1 cellular context compared by ENCODE assay signal in genomic region chr2:127408004-127408806, GRCh38.
TF ChIP-seq lines count a peak whose summit lies in the region.

No MANE protein-coding gene starts in this region.

TF ChIP-seq in HepG2, 621 proteins besides CTCF, POLR2A, EP300 and RAD21 (continued from another document and continues in another):
- TF ChIP-seq E2F2 (CRISPR knock-in tag; IDR thresholded peaks at IDR 0.05; ENCODE audit: borderline replicate concordance) (no peak), ATF6 (CRISPR knock-in tag; conservative IDR thresholded peaks at IDR 0.05) (no peak), DRAP1 (CRISPR knock-in tag; IDR thresholded peaks at IDR 0.05) (peak; percentile 17; the same call in 1 of the 2 replicates), ASH2L (IDR thresholded peaks at IDR 0.05; ENCODE audit: insufficient read length, low read depth, low read length) (peak; percentile 70), PHB2 (IDR thresholded peaks at IDR 0.05; ENCODE audit: partially characterized antibody) (no peak), RBAK (CRISPR knock-in tag; IDR thresholded peaks at IDR 0.05) (no peak), ZNF512 (CRISPR knock-in tag; IDR thresholded peaks at IDR 0.05) (0 out of 2 replicates have a peak, but pooled peaks have one; percentile 76), ZNF329 (CRISPR knock-in tag; IDR thresholded peaks at IDR 0.05; ENCODE audit: low read depth) (no peak), PAWR (CRISPR knock-in tag; IDR thresholded peaks at IDR 0.05; ENCODE audit: borderline replicate concordance) (0 out of 2 replicates have a peak, but pooled peaks have one; percentile 60), ZNF788 (CRISPR knock-in tag; IDR thresholded peaks at IDR 0.05; ENCODE audit: borderline replicate concordance) (peak; percentile 79; the same call in 1 of the 2 replicates), BRCA1 (CRISPR knock-in tag; IDR thresholded peaks at IDR 0.05) (no peak), TOPORS (CRISPR knock-in tag; IDR thresholded peaks at IDR 0.05) (0 out of 2 replicates have a peak, but pooled peaks have one; percentile 49), SMYD3 (CRISPR knock-in tag; IDR thresholded peaks at IDR 0.05) (no peak), ZNF530 (CRISPR knock-in tag; IDR thresholded peaks at IDR 0.05; ENCODE audit: low read depth) (no peak), REST (IDR thresholded peaks at IDR 0.05; ENCODE audit: borderline replicate concordance in 1 of 2, low read depth in 1 of 2, low read length in 2 of 2) (no peak), MAFG (CRISPR knock-in tag; IDR thresholded peaks at IDR 0.05) (peak; percentile 90; the same call in 1 of the 2 replicates), ZNF839 (CRISPR knock-in tag; IDR thresholded peaks at IDR 0.05; ENCODE audit: borderline replicate concordance) (0 out of 2 replicates have a peak, but pooled peaks have one; percentile 40), ZNF441 (CRISPR knock-in tag; IDR thresholded peaks at IDR 0.05; ENCODE audit: borderline replicate concordance) (0 out of 2 replicates have a peak, but pooled peaks have one; percentile 29), ZNF740 (CRISPR knock-in tag; IDR thresholded peaks at IDR 0.05) (no peak), SKI (IDR thresholded peaks at IDR 0.05; ENCODE audit: partially characterized antibody) (peak; percentile 100), ZNF256 (CRISPR knock-in tag; conservative IDR thresholded peaks at IDR 0.05) (0 out of 2 replicates have a peak, but pooled peaks have one; percentile 25), ZZZ3 (CRISPR knock-in tag; IDR thresholded peaks at IDR 0.05; ENCODE audit: borderline replicate concordance) (peak; percentile 81; the same call in 1 of the 2 replicates), ZNF292 (CRISPR knock-in tag; IDR thresholded peaks at IDR 0.05; ENCODE audit: borderline replicate concordance, low read depth) (peak; percentile 25; the same call in 1 of the 2 replicates), ZNF274 (CRISPR knock-in tag; IDR thresholded peaks at IDR 0.05) (peak; percentile 5; the same call in 1 of the 2 replicates), SNAPC4 (CRISPR knock-in tag; IDR thresholded peaks at IDR 0.05) (peak; percentile 49; the same call in 1 of the 2 replicates), ZNF281 (CRISPR knock-in tag; IDR thresholded peaks at IDR 0.05; ENCODE audit: borderline replicate concordance) (peak; percentile 8; the same call in 1 of the 2 replicates), HIC2 (CRISPR knock-in tag; IDR thresholded peaks at IDR 0.05; ENCODE audit: low read depth) (peak; percentile 60), ETV6 (CRISPR knock-in tag; conservative IDR thresholded peaks at IDR 0.05) (peak; percentile 66; the same call in 1 of the 2 replicates), RFX1 (IDR thresholded peaks at IDR 0.05) (0 out of 2 replicates have a peak, but pooled peaks have one; percentile 17), ZNF672 (CRISPR knock-in tag; IDR thresholded peaks at IDR 0.05) (0 out of 2 replicates have a peak, but pooled peaks have one; percentile 80), PCBP1 (IDR thresholded peaks at IDR 0.05; ENCODE audit: borderline replicate concordance, low read depth, low read length) (0 out of 2 replicates have a peak, but pooled peaks have one; percentile 59), GABPA (IDR thresholded peaks at IDR 0.05; ENCODE audit: low read depth, low read length) (no peak; the same call in 1 of the 2 replicates), GABPA (CRISPR knock-in tag; IDR thresholded peaks at IDR 0.05; ENCODE audit: low read depth) (0 out of 2 replicates have a peak, but pooled peaks have one; percentile 29), PCBP2 (optimal IDR thresholded peaks at IDR 0.05; ENCODE audit: low read depth, low read length, poor library complexity, severe bottlenecking) (no peak), ZNF558 (CRISPR knock-in tag; IDR thresholded peaks at IDR 0.05; ENCODE audit: borderline replicate concordance) (peak; percentile 96), ZNF235 (CRISPR knock-in tag; IDR thresholded peaks at IDR 0.05; ENCODE audit: borderline replicate concordance) (0 out of 2 replicates have a peak, but pooled peaks have one; percentile 84), DMAP1 (CRISPR knock-in tag; IDR thresholded peaks at IDR 0.05) (peak; percentile 45; the same call in 1 of the 2 replicates), ATF3 (CRISPR knock-in tag; IDR thresholded peaks at IDR 0.05) (peak; percentile 99)
